15 cellular contexts compared by ENCODE assay signal in genomic region chr20:41330343-41330720, GRCh38. TPM values are rescaled to one million over a fixed set of nuclear protein-coding genes. Genes with fewer than 3 reads are reported as not detected.
A peak's percentile ranks its signal among the peaks of the same experiment; 100 is the strongest.
DNase-seq lines count a peak whose midpoint lies in the region; ATAC-seq and TF ChIP-seq lines count a peak whose summit lies in the region.
"Had no signal": no experiment of that assay in that cellular context is flagged by ENCODE, and none has a peak within 500 bp of the region (broad histone marks: within the 10 kb centered on the region; RNA-seq: fewer than 3 reads in every experiment).

No MANE protein-coding gene starts in this region.

- no peak for ATAC-seq in GM19397 (IDR thresholded peaks at IDR 0.05; ENCODE audit: unreplicated experiment)
- ATAC-seq in T-cell (replicated peaks in 1 of 4): no peak

- TF ChIP-seq CTCF in RWPE1 (conservative IDR thresholded peaks at IDR 0.05; ENCODE audit: low read depth): no peak
- TF ChIP-seq CTCF in fibroblast of lung (conservative IDR thresholded peaks at IDR 0.05 in 1 of 2, IDR thresholded peaks at IDR 0.05 in 1 of 2; ENCODE audit: low read depth in 1 of 2, low read length in 2 of 2): no peak

- peak; percentile 68 for DNase-seq in EL
- no peak for DNase-seq in RWPE1 (ENCODE audit: low spot score)
- peak in 1 of 2 donors; percentile 81 for DNase-seq in fibroblast of lung (ENCODE audit: low read depth in 2 of 2)
- DNase-seq in DMS153 treated with DMSO at 0.1 percent for 48 hours (lab: John Stamatoyannopoulos, UW; ENCODE audit: unreplicated experiment): no peak
- DNase-seq in NCI-H2227 (lab: John Stamatoyannopoulos, UW; ENCODE audit: unreplicated experiment): no peak
- no peak for DNase-seq in T-cell
- DNase-seq: activated CD4-positive, alpha-beta memory T cell treated with anti-CD3 and anti-CD28 coated beads for 36 hours; activated effector memory CD4-positive, alpha-beta T cell treated with anti-CD3 and anti-CD28 coated beads, Interleukin-2, amount 50 U/mL, for 16 hours; stimulated activated CD4-positive, alpha-beta T cell treated with anti-CD3 and anti-CD28 coated beads, Interleukin-4, amount 100 ng/mL, for 1 hour had no signal

- H3K79me2 ChIP-seq in fibroblast of lung (ENCODE audit: control insufficient read depth, insufficient read depth, low read length): no peaks in the 10 kb centered on the region

- no peak overlapping the region for H3K27ac Mint-ChIP-seq in T-cell

- POLR2A ChIA-PET in RWPE1 (lab: Yijun Ruan, JAX; ENCODE audit: low non-redundant PET) (no interaction called here), T-cell (lab: Charles Lee) (no interaction called here)

- no peaks in the 10 kb centered on the region for H3K36me3 Mint-ChIP-seq in T-cell
- H3K36me3 Mint-ChIP-seq: activated CD4-positive, alpha-beta memory T cell treated with anti-CD3 and anti-CD28 coated beads for 36 hours; CD14-positive monocyte; stimulated activated memory B cell treated with anti-CD40 and anti-IgM and Interleukin-4, amounts not matched to agents 10 μg/mL and 1 μg/mL and 100 μg/mL, for 72 hours had no signal

- CTCF ChIA-PET in RWPE1 (lab: Yijun Ruan, JAX): interaction anchor here (1.0 kb wide), 1 partner anchor 9 kb away, joined by 6 read pairs; no protein-coding TSS in a partner anchor
- CTCF ChIA-PET in T-cell (lab: Charles Lee): interaction anchor here in 1 of 2 donors (0.6 to 0.9 kb wide), 3 partner anchors 10 to 1724 kb away, joined by 3 to 7 read pairs (median 6); partner anchors contain the start of gene LPIN3

- H3K9me3 ChIP-seq in fibroblast of lung (ENCODE audit: control insufficient read depth, insufficient read depth, low read depth, low read length): no peaks in the 10 kb centered on the region
- no peaks in the 10 kb centered on the region for H3K9me3 ChIP-seq in skeletal muscle tissue (ENCODE audit: control insufficient read depth in 3 of 3, low read length in 3 of 3)

- H3K4me2 ChIP-seq in fibroblast of lung (ENCODE audit: extremely low read depth, insufficient read depth, low read length): no peak overlapping the region

- no peak overlapping the region for H3K4me3 Mint-ChIP-seq in T-cell
- H3K4me3 Mint-ChIP-seq: activated CD4-positive, alpha-beta memory T cell treated with anti-CD3 and anti-CD28 coated beads for 36 hours; stimulated activated memory B cell treated with anti-CD40 and anti-IgM and Interleukin-4, amounts not matched to agents 10 μg/mL and 1 μg/mL and 100 μg/mL, for 72 hours had no signal

- H3K36me3 ChIP-seq in fibroblast of lung (ENCODE audit: control insufficient read depth, insufficient read depth, low read length) (no peaks in the 10 kb centered on the region), skeletal muscle tissue (ENCODE audit: control insufficient read depth in 3 of 3, insufficient read depth in 3 of 3, low read length in 3 of 3) (no peaks in the 10 kb centered on the region)

- H3K9ac ChIP-seq in fibroblast of lung (ENCODE audit: insufficient read depth, low read length) (no peak overlapping the region), skeletal muscle tissue (ENCODE audit: low read depth in 1 of 3, low read length in 3 of 3) (peak overlapping the region in 1 of 3 donors; percentile 67)

- H3K27me3 Mint-ChIP-seq in T-cell: peaks cover under 1 to 2% of the 10 kb centered on the region in 2 donors
- H3K27me3 Mint-ChIP-seq: activated CD4-positive, alpha-beta memory T cell treated with anti-CD3 and anti-CD28 coated beads for 36 hours; stimulated activated memory B cell treated with anti-CD40 and anti-IgM and Interleukin-4, amounts not matched to agents 10 μg/mL and 1 μg/mL and 100 μg/mL, for 72 hours had no signal

- H3K4me1 ChIP-seq in fibroblast of lung (ENCODE audit: control insufficient read depth, extremely low read depth, insufficient read depth, low read length) (peaks cover 19% of the 10 kb centered on the region), skeletal muscle tissue (ENCODE audit: control insufficient read depth in 3 of 3, insufficient read depth in 3 of 3, low read length in 3 of 3) (peaks cover 14 to 32% (median 23%) of the 10 kb centered on the region in 3 donors)

- H3K27ac ChIP-seq in RWPE1: peak overlapping the region; percentile 90
- H3K27ac ChIP-seq in fibroblast of lung (ENCODE audit: insufficient read depth, low read length): peak overlapping the region; percentile 96
- peak overlapping the region; percentile 83 for H3K27ac ChIP-seq in skeletal muscle tissue (ENCODE audit: low read depth, low read length)

- H2AFZ ChIP-seq in fibroblast of lung (ENCODE audit: low read length): no peak overlapping the region

- H4K20me1 ChIP-seq in fibroblast of lung (ENCODE audit: control insufficient read depth, extremely low read depth, insufficient read depth, low read length): no peaks in the 10 kb centered on the region

- H3K4me3 ChIP-seq in fibroblast of lung (replicated peaks in 1 of 4; ENCODE audit: control extremely low read depth in 1 of 4, insufficient read depth in 1 of 4, low read depth in 3 of 4, low read length in 4 of 4) (no peak overlapping the region), skeletal muscle tissue (ENCODE audit: low read length in 3 of 3) (no peak overlapping the region)

- H3K27me3 ChIP-seq in fibroblast of lung (ENCODE audit: control insufficient read depth, insufficient read depth, low read length) (no peaks in the 10 kb centered on the region), skeletal muscle tissue (ENCODE audit: control insufficient read depth in 3 of 3, insufficient read depth in 3 of 3, low read length in 3 of 3) (no peaks in the 10 kb centered on the region)

- H3K4me1 Mint-ChIP-seq in T-cell: peaks cover 10 to 17% (median 10%) of the 10 kb centered on the region in 3 donors

- H3K9me3 Mint-ChIP-seq in T-cell: no peaks in the 10 kb centered on the region
- H3K9me3 Mint-ChIP-seq: activated CD4-positive, alpha-beta memory T cell treated with anti-CD3 and anti-CD28 coated beads for 36 hours; stimulated activated memory B cell treated with anti-CD40 and anti-IgM and Interleukin-4, amounts not matched to agents 10 μg/mL and 1 μg/mL and 100 μg/mL, for 72 hours had no signal

RNA-seq across cellular contexts. Expression of gene LPIN3, which starts 10.3 kb away (rescaled TPM):
- 3.1 and 5.1 TPM in 2 replicates for total RNA-seq in fibroblast of lung
- polyA plus RNA-seq in fibroblast of lung: 3.0 and 4.7 TPM in 2 replicates
- polyA plus RNA-seq in fibroblast of lung (2012): 4.4 and 6.7 TPM in 2 replicates
- polyA minus RNA-seq in fibroblast of lung (ENCODE audit: low replicate concordance): 8.4 and 14.7 TPM in 2 replicates
- 0.52 TPM for total RNA-seq in skeletal muscle tissue
- under 1 TPM; 0.16 to 0.80 (median 0.46) TPM for total RNA-seq in T-cell
- polyA plus RNA-seq: CD14-positive monocyte had no signal

RNA-seq across cellular contexts. Expression of gene ZHX3, which starts 12.8 kb away (rescaled TPM):
- 15.9 and 27.7 TPM in 2 replicates for total RNA-seq in fibroblast of lung
- polyA plus RNA-seq in fibroblast of lung: 28.0 and 32.8 TPM in 2 replicates
- polyA plus RNA-seq in fibroblast of lung (2012): 28.8 and 29.8 TPM in 2 replicates
- polyA minus RNA-seq in fibroblast of lung (ENCODE audit: low replicate concordance): 143 and 214 TPM in 2 replicates
- 4.7 TPM for total RNA-seq in skeletal muscle tissue
- 10 to 100 TPM in 3 of 5 donors, 1 to 10 TPM in 2; 7.0 to 11.1 (median 10.5) TPM for total RNA-seq in T-cell

RNA-seq across cellular contexts. Expression of gene EMILIN3, which starts 36.3 kb away (rescaled TPM):
- total RNA-seq in fibroblast of lung (0.17 TPM in 1 of 2 replicates, not detected in the other), skeletal muscle tissue (23.5 TPM), T-cell (not detected)
- polyA plus RNA-seq in fibroblast of lung: 0.05 and 0.06 TPM in 2 replicates
- polyA plus RNA-seq in fibroblast of lung (2012): 0.06 and 0.10 TPM in 2 replicates
- not detected in 2 replicates for polyA minus RNA-seq in fibroblast of lung (ENCODE audit: low replicate concordance)
- total RNA-seq: activated CD4-positive, alpha-beta memory T cell treated with anti-CD3 and anti-CD28 coated beads for 36 hours; HT1080; T-helper 2 cell treated with Interferon-gamma antibody and Interleukin-4, amounts not matched to agents 100 ng/mL and 5 ng/mL, for 36 hours had no signal
- polyA plus RNA-seq: CD14-positive monocyte had no signal

Comparison
In these comparisons a context has a peak if more than half of its experiments do, and no peak if none do; other contexts are left out.
1. RNA of gene EMILIN3, which starts 36.3 kb away (total RNA-seq): 23.5 TPM in skeletal muscle tissue (single experiment); 0.17 TPM in fibroblast of lung and not detected in T-cell; every median in the first group is over 10 times any median in the second.
2. Peak in every context shown above with its lines, with median percentiles within 50 percentile points of each other: H3K27ac ChIP-seq.